Comparison of ENCODE assay signal across 27 cellular contexts in genomic region chr6:55985309-55985708, GRCh38.
"Had no signal": no experiment of that assay in that cellular context is flagged by ENCODE, and none has a peak within 500 bp of the region (broad histone marks: within the 10 kb centered on the region; RNA-seq: fewer than 3 reads in every experiment).

No MANE protein-coding gene starts in this region.

- H3K9me3 ChIP-seq: colonic mucosa, esophagus muscularis mucosa, esophagus squamous epithelium, gastrocnemius medialis, gastroesophageal sphincter had no signal

- H3K4me1 ChIP-seq: colonic mucosa, esophagus squamous epithelium, foreskin keratinocyte, gastrocnemius medialis, gastroesophageal sphincter, heart left ventricle, heart right ventricle had no signal

- H3K4me3 ChIP-seq: colonic mucosa, coronary artery, dorsolateral prefrontal cortex, esophagus muscularis mucosa, esophagus squamous epithelium, gastrocnemius medialis, gastroesophageal sphincter, heart left ventricle, heart right ventricle had no signal

- FAIRE-seq: colon, endometrium, endothelial cell of umbilical vein had no signal

- DNase-seq: colonic mucosa; cortex of kidney; dermis blood vessel endothelial cell; dorsolateral prefrontal cortex; effector CD4-positive, alpha-beta T cell; effector CD8-positive, alpha-beta T cell; effector memory CD4-positive, alpha-beta T cell; effector memory CD8-positive, alpha-beta T cell; endodermal cell; erythroblast; esophagus squamous epithelium; foreskin fibroblast; foreskin keratinocyte; foreskin melanocyte; gastrocnemius medialis; glutamatergic neuron; head of caudate nucleus; heart left ventricle; heart right ventricle had no signal

- H3K27me3 ChIP-seq: colonic mucosa, dorsolateral prefrontal cortex, esophagus muscularis mucosa, esophagus squamous epithelium, foreskin keratinocyte, gastrocnemius medialis, gastroesophageal sphincter, heart left ventricle, heart right ventricle had no signal

- H3K27ac ChIP-seq: colonic mucosa, coronary artery, dorsolateral prefrontal cortex, epithelial cell of prostate, esophagus muscularis mucosa, esophagus squamous epithelium, foreskin keratinocyte, gastrocnemius medialis, gastroesophageal sphincter, heart left ventricle, heart right ventricle had no signal

- ATAC-seq: effector memory CD8-positive, alpha-beta T cell; esophagus mucosa; foreskin keratinocyte; gastrocnemius medialis; gastroesophageal sphincter; heart left ventricle; heart right ventricle had no signal

- H3K36me3 ChIP-seq: colonic mucosa, esophagus muscularis mucosa, esophagus squamous epithelium, gastrocnemius medialis, gastroesophageal sphincter, heart left ventricle, heart right ventricle had no signal
